In the genomic region with DNA sequence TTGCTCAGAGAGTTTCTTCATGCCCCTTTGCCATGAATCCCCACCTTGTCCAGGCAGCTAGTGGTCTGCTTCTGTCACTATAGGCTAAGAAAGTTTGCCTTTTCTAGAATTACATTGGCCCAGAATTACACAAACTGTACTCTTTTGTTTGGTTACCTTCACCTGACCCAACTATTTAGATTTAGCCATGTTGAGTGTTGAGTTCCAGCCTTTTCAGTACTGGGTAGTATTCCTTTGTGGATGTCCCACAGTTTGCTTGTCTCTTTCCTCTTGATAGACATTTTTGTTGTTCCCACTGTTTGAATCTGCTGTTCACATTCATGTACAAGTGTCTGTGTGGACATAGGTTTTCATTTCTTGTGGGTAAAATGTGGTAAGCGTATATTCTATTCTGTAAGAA, we compare ENCODE assay signal across 1 cellular context.
TF ChIP-seq lines count a peak whose summit lies in the region.

No MANE protein-coding gene starts in this region.

TF ChIP-seq in HepG2, 621 proteins besides CTCF, POLR2A, EP300 and RAD21:
- TF ChIP-seq TSC22D2 (CRISPR knock-in tag; IDR thresholded peaks at IDR 0.05; ENCODE audit: borderline replicate concordance) (no peak), ZNF205 (CRISPR knock-in tag; IDR thresholded peaks at IDR 0.05) (peak; percentile 94), ZNF557 (CRISPR knock-in tag; IDR thresholded peaks at IDR 0.05) (no peak)
TF ChIP-seq in HepG2: peak in this region for 1.
